Comparison of ENCODE assay signal across 8 cellular contexts in genomic region chr7:104008107-104008506, GRCh38. TPM values are rescaled to one million over a fixed set of nuclear protein-coding genes. Genes with fewer than 3 reads are reported as not detected.
"Had no signal": no experiment of that assay in that cellular context is flagged by ENCODE, and none has a peak within 500 bp of the region (broad histone marks: within the 10 kb centered on the region; RNA-seq: fewer than 3 reads in every experiment).

No MANE protein-coding gene starts in this region.

- DNase-seq: GDM1, GF-D8 had no signal

- FAIRE-seq: G401.6, GM12878, GM12891, GM12892, GM18507, GM19239 had no signal

- H3K4me3 ChIP-seq: GM12878 had no signal

- ATAC-seq: GM12878 had no signal

RNA-seq across cellular contexts. Expression of gene RELN, which starts 18.6 kb away (rescaled TPM):
- polyA plus RNA-seq: GM12878 had no signal
